ENCODE assay signal across 9 cellular contexts in the genomic region with DNA sequence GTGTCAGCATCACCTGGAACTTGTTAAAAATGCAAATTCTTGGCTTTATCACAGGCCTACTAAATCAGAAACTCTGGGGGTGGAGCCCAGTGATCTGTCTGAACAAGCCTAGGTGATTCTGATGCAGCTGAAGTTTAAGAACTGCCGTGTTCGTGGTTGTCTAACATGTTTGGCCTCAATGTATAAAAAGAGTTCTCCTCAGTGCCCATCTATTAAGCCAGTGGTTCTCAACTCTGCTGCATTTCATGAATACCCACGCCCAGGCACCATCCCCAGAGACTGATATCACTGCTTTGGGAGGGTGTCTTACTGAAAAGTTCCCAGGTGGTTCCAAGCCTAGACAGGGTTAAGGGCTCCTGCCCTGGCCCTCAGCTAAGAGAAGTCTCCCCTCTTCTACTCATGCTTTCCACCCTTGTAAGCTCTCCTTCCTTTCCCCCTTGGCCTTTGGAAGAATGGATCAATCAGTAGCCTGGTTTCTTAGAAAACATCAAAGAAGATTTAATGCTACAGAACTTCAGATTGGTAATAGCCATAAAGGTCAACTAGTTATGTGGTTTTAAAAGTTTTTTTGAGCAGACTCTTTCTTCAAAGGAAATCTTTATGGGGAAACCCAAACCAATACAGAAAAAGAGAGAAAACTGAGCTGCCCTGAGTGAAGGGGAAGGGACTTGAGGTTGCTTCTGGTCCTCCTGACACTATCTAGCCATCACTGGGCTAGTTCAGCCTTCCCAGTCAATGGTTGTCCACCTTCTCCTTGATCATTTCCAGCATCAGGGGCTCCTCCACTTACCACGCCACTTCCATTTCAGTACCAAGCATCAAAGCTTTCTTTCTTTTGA. TPM values are rescaled to one million over a fixed set of nuclear protein-coding genes. Genes with fewer than 3 reads are reported as not detected.
DNase-seq lines count a peak whose midpoint lies in the region; ATAC-seq, FAIRE-seq and TF ChIP-seq lines count a peak whose summit lies in the region.
"Had no signal": no experiment of that assay in that cellular context is flagged by ENCODE, and none has a peak within 500 bp of the region (broad histone marks: within the 10 kb centered on the region; RNA-seq: fewer than 3 reads in every experiment).

No MANE protein-coding gene starts in this region.

- H3K4me1 ChIP-seq in stomach (peaks cover 0 to 10% (median 4%) of the 10 kb centered on the region in 4 donors), kidney (ENCODE audit: control insufficient read depth in 1 of 2, insufficient read depth in 1 of 2, low read depth in 1 of 2, low read length in 2 of 2) (no peaks in the 10 kb centered on the region)

- ATAC-seq in GM19324 (IDR thresholded peaks at IDR 0.05; ENCODE audit: low FRiP score, unreplicated experiment) (peak; percentile 56), HG03025 (IDR thresholded peaks at IDR 0.05; ENCODE audit: low FRiP score, unreplicated experiment) (peak; percentile 54)
- peak; percentile 86 for ATAC-seq in stimulated activated memory B cell treated with anti-CD40 and anti-IgM and Interleukin-4, amounts not matched to agents 10 μg/mL and 1 μg/mL and 100 μg/mL, for 72 hours

- WGBS in stomach, 5 donors, result 85 to 93% (median 90%) methylated on average over 4 of the region's 4 CpGs

- TF ChIP-seq CTCF in stomach (IDR thresholded peaks at IDR 0.05) (no peak), kidney (IDR thresholded peaks at IDR 0.05; ENCODE audit: borderline replicate concordance, extremely low read depth, insufficient read depth) (no peak)

- no peaks in the 10 kb centered on the region for H3K9me3 Mint-ChIP-seq in stimulated activated memory B cell treated with anti-CD40 and anti-IgM and Interleukin-4, amounts not matched to agents 10 μg/mL and 1 μg/mL and 100 μg/mL, for 72 hours
- H3K9me3 Mint-ChIP-seq: nephron had no signal

- H3K27ac Mint-ChIP-seq in stimulated activated memory B cell treated with anti-CD40 and anti-IgM and Interleukin-4, amounts not matched to agents 10 μg/mL and 1 μg/mL and 100 μg/mL, for 72 hours, result peak overlapping the region; percentile 96
- H3K27ac Mint-ChIP-seq: nephron had no signal

- H3K4me3 ChIP-seq in stomach (no peak overlapping the region), kidney (ENCODE audit: low read length in 2 of 2) (no peak overlapping the region)

- H3K4me3 Mint-ChIP-seq in stimulated activated memory B cell treated with anti-CD40 and anti-IgM and Interleukin-4, amounts not matched to agents 10 μg/mL and 1 μg/mL and 100 μg/mL, for 72 hours, result peak overlapping the region; percentile 59
- H3K4me3 Mint-ChIP-seq: nephron had no signal

- no peak for TF ChIP-seq EP300 in stomach (IDR thresholded peaks at IDR 0.05)

- H3K36me3 Mint-ChIP-seq in stimulated activated memory B cell treated with anti-CD40 and anti-IgM and Interleukin-4, amounts not matched to agents 10 μg/mL and 1 μg/mL and 100 μg/mL, for 72 hours, result no peaks in the 10 kb centered on the region

- no peak overlapping the region for H3K9ac ChIP-seq in kidney (ENCODE audit: low read length in 2 of 2)

- H3K9me3 ChIP-seq in stomach, result no peaks in the 10 kb centered on the region
- no peaks in the 10 kb centered on the region for H3K9me3 ChIP-seq in kidney (ENCODE audit: control insufficient read depth in 1 of 2, low read length in 2 of 2)

- H3K27ac ChIP-seq in stomach (no peak overlapping the region), kidney (ENCODE audit: low read depth in 2 of 2, low read length in 2 of 2) (no peak overlapping the region)

- FAIRE-seq in kidney (lab: Jason Lieb, UNC), result no peak

- peak; percentile 69 to 73 for DNase-seq in activated T-cell treated with anti-CD3 and anti-CD28 coated beads, Interleukin-2, amount 50 U/mL, for 48 hours
- DNase-seq in stomach, result no peak
- no peak for DNase-seq in NCI-H524 treated with DMSO at 0.1 percent for 48 hours (lab: John Stamatoyannopoulos, UW)
- no peak for DNase-seq in kidney
- DNase-seq: NCI-H1436 had no signal

- TF ChIP-seq POLR2A in stomach (IDR thresholded peaks at IDR 0.05), result no peak

- H3K36me3 ChIP-seq in stomach, result no peaks in the 10 kb centered on the region
- no peaks in the 10 kb centered on the region for H3K36me3 ChIP-seq in kidney (ENCODE audit: control insufficient read depth in 1 of 2, insufficient read depth in 2 of 2, low read length in 2 of 2)

- peaks cover 64% of the 10 kb centered on the region for H3K4me1 Mint-ChIP-seq in stimulated activated memory B cell treated with anti-CD40 and anti-IgM and Interleukin-4, amounts not matched to agents 10 μg/mL and 1 μg/mL and 100 μg/mL, for 72 hours

- H3K27me3 Mint-ChIP-seq in stimulated activated memory B cell treated with anti-CD40 and anti-IgM and Interleukin-4, amounts not matched to agents 10 μg/mL and 1 μg/mL and 100 μg/mL, for 72 hours, result no peaks in the 10 kb centered on the region

- intact Hi-C loops in stomach (cut with DNase I; ENCODE audit: low total_unique reads) (no loop called here), kidney (cut with DNase I) (no loop called here)

- H3K27me3 ChIP-seq in stomach, result no peaks in the 10 kb centered on the region

RNA-seq across cellular contexts. Expression of gene TNFAIP3, which starts 38.9 kb away (rescaled TPM):
- 10 to 100 TPM in 4 of 5 donors, 1 to 10 TPM in 1; 7.8 to 77.0 (median 34.1) TPM for total RNA-seq in stomach
- polyA plus RNA-seq in stomach, result 10 to 100 TPM in 2 of 3 donors, 1 to 10 TPM in 1; 9.5 to 13.6 (median 11.2) TPM
- 52.6 TPM for total RNA-seq in kidney
- 2.8 TPM for polyA plus RNA-seq in kidney (ENCODE audit: insufficient read depth, low read depth, low replicate concordance)

Comparison
In these comparisons a context has a peak if more than half of its experiments do, and no peak if none do; other contexts are left out.
1. DNase-seq: peak in activated T-cell treated with anti-CD3 and anti-CD28 coated beads, Interleukin-2, amount 50 U/mL, for 48 hours (2 of 2); none in stomach (single experiment), NCI-H524 treated with DMSO at 0.1 percent for 48 hours (single experiment) and kidney (single experiment).
2. Peak in every context shown above with its lines, with median percentiles within 50 percentile points of each other: ATAC-seq.